Comparison of ENCODE assay signal across 8 cellular contexts in genomic region chr1:168225476-168226190, GRCh38. TPM values are rescaled to one million over a fixed set of nuclear protein-coding genes. Genes with fewer than 3 reads are reported as not detected.
A peak's percentile ranks its signal among the peaks of the same experiment; 100 is the strongest.
DNase-seq lines count a peak whose midpoint lies in the region; ATAC-seq and TF ChIP-seq lines count a peak whose summit lies in the region.

Gene SFT2D2, plus strand, starts transcription at chr1:168226004. Its CDS starts 76 bp downstream, at chr1:168226080.

- ATAC-seq in GM19351 (IDR thresholded peaks at IDR 0.05; ENCODE audit: unreplicated experiment) (peak; percentile 72), HG03520 (IDR thresholded peaks at IDR 0.05; ENCODE audit: unreplicated experiment) (peak; percentile 78), lung (ENCODE audit: insufficient read depth, low FRiP score) (peak; percentile 95)
- peak; percentile 93 for ATAC-seq in activated CD8-positive, alpha-beta T cell treated with anti-CD3 and anti-CD28 coated beads for 36 hours

- no peaks in the 10 kb centered on the region for H3K27me3 ChIP-seq in ectodermal cell (ENCODE audit: control insufficient read depth, insufficient read depth, low read length, poor library complexity, severe bottlenecking)
- no peaks in the 10 kb centered on the region for H3K27me3 ChIP-seq in lung (ENCODE audit: control insufficient read depth, insufficient read depth)

- H3K9me3 ChIP-seq in ectodermal cell (ENCODE audit: control insufficient read depth, low read length) (no peaks in the 10 kb centered on the region), lung (ENCODE audit: control insufficient read depth in 2 of 2, insufficient read depth in 1 of 2, low read length in 1 of 2) (peaks cover 0 to 2% of the 10 kb centered on the region in 2 donors)

- POLR2A ChIA-PET in activated CD8-positive, alpha-beta T cell treated with anti-CD3 and anti-CD28 coated beads for 36 hours (lab: Charles Lee): interaction anchor here (1.3 to 3.2 kb wide), 4 partner anchors 10 to 290 kb away, joined by 3 to 27 read pairs (median 14); partner anchors contain the start of gene DCAF6

- H3K27me3 Mint-ChIP-seq in activated CD8-positive, alpha-beta T cell treated with anti-CD3 and anti-CD28 coated beads for 36 hours: peaks cover 6% of the 10 kb centered on the region

- H3K4me3 ChIP-seq in ectodermal cell (ENCODE audit: insufficient read depth, low read depth, low read length): peak within 1 kb of the TSS; percentile 81
- peak within 1 kb of the TSS; percentile 96 for H3K4me3 ChIP-seq in lung

- H3K4me1 Mint-ChIP-seq in activated CD8-positive, alpha-beta T cell treated with anti-CD3 and anti-CD28 coated beads for 36 hours (ENCODE audit: low read depth): peaks cover 33% of the 10 kb centered on the region

- H3K36me3 Mint-ChIP-seq in activated CD8-positive, alpha-beta T cell treated with anti-CD3 and anti-CD28 coated beads for 36 hours (ENCODE audit: low read depth): peaks cover 24% of the 10 kb centered on the region

- peak within 1 kb of the TSS; percentile 89 for H3K4me3 Mint-ChIP-seq in activated CD8-positive, alpha-beta T cell treated with anti-CD3 and anti-CD28 coated beads for 36 hours

- H3K9me3 Mint-ChIP-seq in activated CD8-positive, alpha-beta T cell treated with anti-CD3 and anti-CD28 coated beads for 36 hours: no peaks in the 10 kb centered on the region

- CTCF ChIA-PET in activated CD8-positive, alpha-beta T cell treated with anti-CD3 and anti-CD28 coated beads for 36 hours (lab: Charles Lee): interaction anchor here (0.7 to 3.7 kb wide), 5 partner anchors 10 to 140 kb away, joined by 3 to 31 read pairs (median 4); partner anchors contain the start of gene TIPRL

- DNase-seq in NCI-H82 (lab: John Stamatoyannopoulos, UW) (peak; percentile 91), lung (ENCODE audit: low spot score) (peak; percentile 76)
- peak; percentile 82 for DNase-seq in activated CD8-positive, alpha-beta T cell treated with anti-CD3 and anti-CD28 coated beads for 36 hours
- DNase-seq in stimulated activated CD4-positive, alpha-beta T cell treated with anti-CD3 and anti-CD28 coated beads, TNF-alpha, amount 100 ng/mL, for 4 hours (ENCODE audit: low read depth in 3 of 3): peak; percentile 65 to 74 (median 65)

- intact Hi-C loops in activated CD8-positive, alpha-beta T cell treated with anti-CD3 and anti-CD28 coated beads for 36 hours (cut with micrococcal nuclease): no loop called here

- 2 to 3% methylated on average over 58 of the region's 58 CpGs for WGBS in ectodermal cell, 2 experiments
- 1 to 2% methylated on average over 55 to 58 of the region's 58 CpGs for WGBS in lung, 2 donors

- peak within 1 kb of the TSS; percentile 92 for H3K27ac Mint-ChIP-seq in activated CD8-positive, alpha-beta T cell treated with anti-CD3 and anti-CD28 coated beads for 36 hours

- no peak for TF ChIP-seq CTCF in C4-2B (conservative IDR thresholded peaks at IDR 0.05)
- no peak for TF ChIP-seq CTCF in activated CD8-positive, alpha-beta T cell treated with anti-CD3 and anti-CD28 coated beads for 36 hours (IDR thresholded peaks at IDR 0.05)
- no peak for TF ChIP-seq CTCF in lung (IDR thresholded peaks at IDR 0.05; ENCODE audit: control extremely low read depth, extremely low read depth)

- H3K36me3 ChIP-seq in ectodermal cell (ENCODE audit: control insufficient read depth, insufficient read depth, low read length) (no peaks in the 10 kb centered on the region), lung (ENCODE audit: control insufficient read depth in 2 of 2, insufficient read depth in 2 of 2, low read length in 2 of 2) (no peaks in the 10 kb centered on the region)

- H3K27ac ChIP-seq in C4-2B: peak within 1 kb of the TSS; percentile 71
- H3K27ac ChIP-seq in ectodermal cell (ENCODE audit: insufficient read depth, low read depth, low read length, poor library complexity, severe bottlenecking): peak within 1 kb of the TSS; percentile 91
- H3K27ac ChIP-seq in lung (ENCODE audit: low read depth in 1 of 2, low read length in 1 of 2): peak within 1 kb of the TSS; percentile 66 to 98

- H3K4me1 ChIP-seq in ectodermal cell (ENCODE audit: control insufficient read depth, insufficient read depth, low read length) (no peaks in the 10 kb centered on the region), lung (ENCODE audit: control insufficient read depth in 2 of 2, insufficient read depth in 2 of 2, low read length in 2 of 2) (peaks cover 12% of the 10 kb centered on the region in 2 donors)

RNA-seq across cellular contexts. Expression of gene SFT2D2, which starts in this region (rescaled TPM):
- 10 to 100 TPM; 30.8 to 31.4 TPM for total RNA-seq in activated CD8-positive, alpha-beta T cell treated with anti-CD3 and anti-CD28 coated beads for 36 hours
- polyA plus RNA-seq in ectodermal cell (2013, experiment 1 of 4): 16.7 TPM
- 16.9 TPM for polyA plus RNA-seq in ectodermal cell (2013, experiment 2 of 4)
- polyA plus RNA-seq in ectodermal cell (2013, experiment 3 of 4): 9.0 TPM
- polyA plus RNA-seq in ectodermal cell (2013, experiment 4 of 4): 10.7 TPM
- total RNA-seq in lung: 10 to 100 TPM; 58.4 to 70.3 TPM
- polyA plus RNA-seq in lung: 1 to 10 TPM; 5.9 to 7.6 TPM

Comparison
In these comparisons a context has a peak if more than half of its experiments do, and no peak if none do; other contexts are left out.
1. Peak in every context shown above with its lines: DNase-seq, ATAC-seq, H3K4me3 ChIP-seq and H3K27ac ChIP-seq.